Comparison of ENCODE assay signal across 36 cellular contexts in the genomic region with DNA sequence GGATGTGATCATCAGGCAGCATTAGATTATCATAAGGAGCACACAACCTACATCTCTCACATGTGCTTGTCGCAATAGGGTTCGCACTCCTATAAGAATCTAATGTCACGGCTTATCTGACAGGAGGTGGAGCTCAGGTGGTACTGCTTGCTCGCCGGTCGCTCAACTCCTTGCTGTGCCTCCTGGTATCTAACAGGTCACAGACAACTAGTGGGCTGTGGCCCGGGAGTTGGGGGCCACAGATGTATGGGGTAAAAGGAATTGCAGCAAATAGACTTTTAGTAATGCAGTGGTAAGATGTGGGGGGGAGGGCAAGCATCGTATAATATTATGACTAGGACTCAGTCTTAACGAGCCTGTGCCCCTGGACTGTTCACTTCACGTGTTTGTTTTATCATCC.
"Had no signal": no experiment of that assay in that cellular context is flagged by ENCODE, and none has a peak within 500 bp of the region (broad histone marks: within the 10 kb centered on the region; RNA-seq: fewer than 3 reads in every experiment).

No MANE protein-coding gene starts in this region.

- H3K27ac Mint-ChIP-seq: activated B cell treated with CpG ODN at 0.5 μM for 24 hours; activated CD4-positive, alpha-beta memory T cell treated with anti-CD3 and anti-CD28 coated beads for 36 hours; activated CD4-positive, alpha-beta T cell treated with anti-CD3 and anti-CD28 coated beads, Interleukin-2, amount 10 ng/mL, durations not matched to agents 24 days and 14 days; activated CD8-positive, alpha-beta T cell treated with anti-CD3 and anti-CD28 coated beads for 36 hours; activated naive CD4-positive, alpha-beta T cell treated with anti-CD3 and anti-CD28 coated beads for 36 hours; activated naive CD4-positive, alpha-beta T cell treated with anti-CD3 and anti-CD28 coated beads, Interleukin-2, amount 50 U/mL, for 72 hours; activated naive CD8-positive, alpha-beta T cell treated with anti-CD3 and anti-CD28 coated beads for 36 hours; activated T-cell treated with anti-CD3 and anti-CD28 coated beads, Interleukin-2, amount 50 U/mL, for 72 hours; activated T-helper 1 cell treated with anti-CD3 and anti-CD28 coated beads, Interleukin-12 subunit alpha, Interleukin-12 subunit beta, Interleukin-2, Interleukin-4 antibody, amounts not matched to agents 30 ng/mL and 10 ng/mL and 1 ng/mL, durations not matched to agents 14 hours and 24 hours and 36 hours; activated T-helper 17 cell treated with anti-CD3 and anti-CD28 coated beads, Interleukin-2, amount 50 U/mL, for 72 hours; T-helper 1 cell treated with Interleukin-12 subunit alpha and Interleukin-12 subunit beta and Interleukin-4 antibody, amounts not matched to agents 30 μg/mL and 1 μg/mL, for 36 hours; T-helper 2 cell treated with Interferon-gamma antibody and Interleukin-4, amounts not matched to agents 5 μg/mL and 100 μg/mL, for 36 hours had no signal

- H3K4me3 ChIP-seq: adrenal gland, body of pancreas, breast epithelium had no signal

- H3K27ac ChIP-seq: adrenal gland, body of pancreas, brain microvascular endothelial cell, breast epithelium, VCaP had no signal

- H3K4me3 Mint-ChIP-seq: activated B cell treated with CpG ODN at 0.5 μM for 24 hours; activated CD4-positive, alpha-beta memory T cell treated with anti-CD3 and anti-CD28 coated beads for 36 hours; activated CD4-positive, alpha-beta T cell treated with anti-CD3 and anti-CD28 coated beads, Interleukin-2, amount 10 ng/mL, durations not matched to agents 24 days and 14 days; activated CD8-positive, alpha-beta T cell treated with anti-CD3 and anti-CD28 coated beads for 36 hours; activated naive CD4-positive, alpha-beta T cell treated with anti-CD3 and anti-CD28 coated beads for 36 hours; activated naive CD8-positive, alpha-beta T cell treated with anti-CD3 and anti-CD28 coated beads for 36 hours; activated T-cell treated with anti-CD3 and anti-CD28 coated beads, Interleukin-2, amount 50 U/mL, for 4 hours; activated T-cell treated with anti-CD3 and anti-CD28 coated beads, Interleukin-2, amount 50 U/mL, for 72 hours; activated T-helper 1 cell treated with anti-CD3 and anti-CD28 coated beads, Interleukin-12 subunit alpha, Interleukin-12 subunit beta, Interleukin-2, Interleukin-4 antibody, amounts not matched to agents 30 ng/mL and 10 ng/mL and 1 ng/mL, durations not matched to agents 14 hours and 24 hours and 36 hours; activated T-helper 17 cell treated with anti-CD3 and anti-CD28 coated beads, Interleukin-2, amount 50 U/mL, for 72 hours; central memory CD8-positive, alpha-beta T cell; T-helper 1 cell treated with Interleukin-12 subunit alpha and Interleukin-12 subunit beta and Interleukin-4 antibody, amounts not matched to agents 30 μg/mL and 1 μg/mL, for 36 hours; T-helper 2 cell treated with Interferon-gamma antibody and Interleukin-4, amounts not matched to agents 5 μg/mL and 100 μg/mL, for 36 hours had no signal

- H3K36me3 ChIP-seq: adrenal gland, brain microvascular endothelial cell, breast epithelium had no signal

- H3K27me3 Mint-ChIP-seq: activated B cell treated with CpG ODN at 0.5 μM for 24 hours; activated CD4-positive, alpha-beta memory T cell treated with anti-CD3 and anti-CD28 coated beads for 36 hours; activated CD4-positive, alpha-beta T cell treated with anti-CD3 and anti-CD28 coated beads, Interleukin-2, amount 10 ng/mL, durations not matched to agents 24 days and 14 days; activated CD8-positive, alpha-beta T cell treated with anti-CD3 and anti-CD28 coated beads for 36 hours; activated naive CD8-positive, alpha-beta T cell treated with anti-CD3 and anti-CD28 coated beads for 36 hours; activated T-helper 17 cell treated with anti-CD3 and anti-CD28 coated beads, Interleukin-2, amount 50 U/mL, for 72 hours; central memory CD8-positive, alpha-beta T cell had no signal

- DNase-seq: activated B cell treated with CpG ODN at 0.5 μM for 24 hours; activated CD4-positive, alpha-beta memory T cell treated with anti-CD3 and anti-CD28 coated beads for 36 hours; activated CD4-positive, alpha-beta T cell treated with anti-CD3 and anti-CD28 coated beads for 4 hours; activated CD4-positive, alpha-beta T cell treated with anti-CD3 and anti-CD28 coated beads, Interleukin-2, amount 10 ng/mL, durations not matched to agents 24 days and 14 days; activated CD4-positive, alpha-beta T cell treated with anti-CD3 and anti-CD28 coated beads, Interleukin-2, amount 50 U/mL, for 1 hour; activated CD4-positive, alpha-beta T cell treated with anti-CD3 and anti-CD28 coated beads, Interleukin-2, amount 50 U/mL, for 4 hours; activated CD4-positive, CD25-positive, alpha-beta regulatory T cell treated with anti-CD3 and anti-CD28 coated beads, Interleukin-2, amount 50 U/mL, for 72 hours; activated CD8-positive, alpha-beta memory T cell treated with anti-CD3 and anti-CD28 coated beads, Interleukin-2, amount 50 U/mL, for 4 hours; activated CD8-positive, alpha-beta T cell treated with anti-CD3 and anti-CD28 coated beads for 36 hours; activated effector memory CD4-positive, alpha-beta T cell treated with anti-CD3 and anti-CD28 coated beads, Interleukin-2, amount 50 U/mL, for 16 hours; activated gamma-delta T cell treated with Interleukin-2 at 50 U/mL for 16 hours; activated naive CD4-positive, alpha-beta T cell; activated naive CD4-positive, alpha-beta T cell treated with anti-CD3 and anti-CD28 coated beads for 36 hours; activated naive CD4-positive, alpha-beta T cell treated with anti-CD3 and anti-CD28 coated beads, Interleukin-2, amount 50 U/mL, for 16 hours; activated naive CD8-positive, alpha-beta T cell treated with anti-CD3 and anti-CD28 coated beads for 36 hours; activated T-cell treated with anti-CD3 and anti-CD28 coated beads for 4 hours; activated T-cell treated with anti-CD3 and anti-CD28 coated beads, Interleukin-2, amount 50 U/mL, for 1 hour; activated T-cell treated with anti-CD3 and anti-CD28 coated beads, Interleukin-2, amount 50 U/mL, for 4 hours; activated T-cell treated with anti-CD3 and anti-CD28 coated beads, Interleukin-2, amount 50 U/mL, for 72 hours; adrenal gland; amniotic stem cell; aorta; body of pancreas; brain microvascular endothelial cell; caudate nucleus; cerebellar nuclear complex; T-helper 2 cell; T-helper 9 cell had no signal

- H3K36me3 Mint-ChIP-seq: activated CD4-positive, alpha-beta memory T cell treated with anti-CD3 and anti-CD28 coated beads for 36 hours; activated naive CD4-positive, alpha-beta T cell treated with anti-CD3 and anti-CD28 coated beads, Interleukin-2, amount 50 U/mL, for 72 hours; activated naive CD8-positive, alpha-beta T cell treated with anti-CD3 and anti-CD28 coated beads for 36 hours had no signal

- ATAC-seq: activated CD8-positive, alpha-beta T cell treated with anti-CD3 and anti-CD28 coated beads for 36 hours; activated naive CD4-positive, alpha-beta T cell treated with anti-CD3 and anti-CD28 coated beads, Interleukin-2, amount 50 U/mL, for 72 hours; activated T-cell treated with anti-CD3 and anti-CD28 coated beads, Interleukin-2, amount 50 U/mL, for 4 hours; activated T-cell treated with anti-CD3 and anti-CD28 coated beads, Interleukin-2, amount 50 U/mL, for 72 hours; activated T-helper 17 cell treated with anti-CD3 and anti-CD28 coated beads, Interleukin-2, amount 50 U/mL, for 72 hours; body of pancreas had no signal

- H3K4me1 ChIP-seq: adrenal gland, body of pancreas, breast epithelium had no signal

- H3K9me3 ChIP-seq: adrenal gland, body of pancreas, breast epithelium had no signal

- H3K4me1 Mint-ChIP-seq: activated CD4-positive, alpha-beta T cell treated with anti-CD3 and anti-CD28 coated beads, Interleukin-2, amount 10 ng/mL, durations not matched to agents 24 days and 14 days; activated naive CD8-positive, alpha-beta T cell treated with anti-CD3 and anti-CD28 coated beads for 36 hours; activated T-helper 17 cell treated with anti-CD3 and anti-CD28 coated beads, Interleukin-2, amount 50 U/mL, for 72 hours; central memory CD8-positive, alpha-beta T cell had no signal

- H3K27me3 ChIP-seq: adrenal gland, body of pancreas, brain microvascular endothelial cell, breast epithelium had no signal

- H3K9me3 Mint-ChIP-seq: activated CD4-positive, alpha-beta T cell treated with anti-CD3 and anti-CD28 coated beads, Interleukin-2, amount 10 ng/mL, durations not matched to agents 24 days and 14 days; activated CD8-positive, alpha-beta T cell treated with anti-CD3 and anti-CD28 coated beads for 36 hours; activated T-helper 1 cell treated with anti-CD3 and anti-CD28 coated beads, Interleukin-12 subunit alpha, Interleukin-12 subunit beta, Interleukin-2, Interleukin-4 antibody, amounts not matched to agents 30 ng/mL and 10 ng/mL and 1 ng/mL, durations not matched to agents 14 hours and 24 hours and 36 hours; T-helper 1 cell treated with Interleukin-12 subunit alpha and Interleukin-12 subunit beta and Interleukin-4 antibody, amounts not matched to agents 30 μg/mL and 1 μg/mL, for 36 hours had no signal
